In the genomic region with DNA sequence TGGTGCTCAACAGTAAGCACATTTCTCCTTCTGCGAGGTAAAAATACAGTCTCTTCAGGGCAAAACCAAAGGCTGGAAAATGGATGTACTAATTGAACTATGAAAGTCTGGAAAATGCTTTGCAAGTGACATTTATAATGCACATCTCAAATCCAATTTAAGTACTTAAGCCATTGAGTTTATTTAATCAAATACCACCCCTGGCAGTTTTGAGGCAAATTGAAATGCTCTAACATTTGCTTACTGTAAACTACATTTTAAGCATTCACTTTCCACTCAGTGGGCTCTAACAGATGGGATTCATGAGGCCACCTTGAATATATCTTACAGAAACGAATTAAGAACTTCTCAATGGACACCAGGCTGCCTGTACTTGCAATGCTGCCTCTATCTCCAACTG, we compare ENCODE assay signal across 19 cellular contexts.
A peak's percentile ranks its signal among the peaks of the same experiment; 100 is the strongest.
DNase-seq lines count a peak whose midpoint lies in the region; ATAC-seq and TF ChIP-seq lines count a peak whose summit lies in the region.
"Had no signal": no experiment of that assay in that cellular context is flagged by ENCODE, and none has a peak within 500 bp of the region (broad histone marks: within the 10 kb centered on the region; RNA-seq: fewer than 3 reads in every experiment).

No MANE protein-coding gene starts in this region.

- peak; percentile 27; the same call in 1 of the 3 replicates for ATAC-seq in SK-N-SH treated with all-trans-retinoic acid at 6 μM for 48 hours
- ATAC-seq: A549; CD8-positive, alpha-beta T cell; GM12878 had no signal

- DNase-seq in NCI-H526 (lab: John Stamatoyannopoulos, UW) (peak; percentile 7 to 9), NCI-H526 treated with DMSO at 0.1 percent for 48 hours (lab: John Stamatoyannopoulos, UW) (no peak), SK-N-DZ (ENCODE audit: low spot score) (peak; percentile 90), COLO668 (lab: John Stamatoyannopoulos, UW; ENCODE audit: unreplicated experiment) (no peak)
- DNase-seq in activated CD4-positive, alpha-beta T cell treated with anti-CD3 and anti-CD28 coated beads, Interleukin-2, amount 50 U/mL, for 4 hours = no peak
- DNase-seq: AML-193; CD4-positive, alpha-beta T cell; CD8-positive, alpha-beta T cell; COR-L47; DMS 273 treated with DMSO at 0.1 percent for 48 hours; DMS153; DMS53; DMS79; DND-41; EL; GDM1 had no signal

TF ChIP-seq in SK-N-SH treated with all-trans-retinoic acid at 6 μM for 48 hours, 23 proteins besides CTCF, POLR2A, EP300 and RAD21:
- TF ChIP-seq ISL1 (CRISPR knock-in tag; IDR thresholded peaks at IDR 0.05) (peak; percentile 41; the same call in 1 of the 2 replicates), TCF4 (CRISPR knock-in tag; IDR thresholded peaks at IDR 0.05; ENCODE audit: borderline replicate concordance) (peak; percentile 86), ZNF70 (CRISPR knock-in tag; IDR thresholded peaks at IDR 0.05) (0 out of 2 replicates have a peak, but pooled peaks have one; percentile 8), BACH2 (CRISPR knock-in tag; IDR thresholded peaks at IDR 0.05; ENCODE audit: borderline replicate concordance) (no peak), ZNF565 (CRISPR knock-in tag; conservative IDR thresholded peaks at IDR 0.05; ENCODE audit: low read depth) (no peak)
- TF ChIP-seq, protein P1, sequence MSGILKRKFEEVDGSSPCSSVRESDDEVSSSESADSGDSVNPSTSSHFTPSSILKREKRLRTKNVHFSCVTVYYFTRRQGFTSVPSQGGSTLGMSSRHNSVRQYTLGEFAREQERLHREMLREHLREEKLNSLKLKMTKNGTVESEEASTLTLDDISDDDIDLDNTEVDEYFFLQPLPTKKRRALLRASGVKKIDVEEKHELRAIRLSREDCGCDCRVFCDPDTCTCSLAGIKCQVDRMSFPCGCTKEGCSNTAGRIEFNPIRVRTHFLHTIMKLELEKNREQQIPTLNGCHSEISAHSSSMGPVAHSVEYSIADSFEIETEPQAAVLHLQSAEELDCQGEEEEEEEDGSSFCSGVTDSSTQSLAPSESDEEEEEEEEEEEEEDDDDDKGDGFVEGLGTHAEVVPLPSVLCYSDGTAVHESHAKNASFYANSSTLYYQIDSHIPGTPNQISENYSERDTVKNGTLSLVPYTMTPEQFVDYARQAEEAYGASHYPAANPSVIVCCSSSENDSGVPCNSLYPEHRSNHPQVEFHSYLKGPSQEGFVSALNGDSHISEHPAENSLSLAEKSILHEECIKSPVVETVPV (CRISPR knock-in tag; IDR thresholded peaks at IDR 0.05) = peak; percentile 48; the same call in 1 of the 2 replicates
- TF ChIP-seq, protein P2, sequence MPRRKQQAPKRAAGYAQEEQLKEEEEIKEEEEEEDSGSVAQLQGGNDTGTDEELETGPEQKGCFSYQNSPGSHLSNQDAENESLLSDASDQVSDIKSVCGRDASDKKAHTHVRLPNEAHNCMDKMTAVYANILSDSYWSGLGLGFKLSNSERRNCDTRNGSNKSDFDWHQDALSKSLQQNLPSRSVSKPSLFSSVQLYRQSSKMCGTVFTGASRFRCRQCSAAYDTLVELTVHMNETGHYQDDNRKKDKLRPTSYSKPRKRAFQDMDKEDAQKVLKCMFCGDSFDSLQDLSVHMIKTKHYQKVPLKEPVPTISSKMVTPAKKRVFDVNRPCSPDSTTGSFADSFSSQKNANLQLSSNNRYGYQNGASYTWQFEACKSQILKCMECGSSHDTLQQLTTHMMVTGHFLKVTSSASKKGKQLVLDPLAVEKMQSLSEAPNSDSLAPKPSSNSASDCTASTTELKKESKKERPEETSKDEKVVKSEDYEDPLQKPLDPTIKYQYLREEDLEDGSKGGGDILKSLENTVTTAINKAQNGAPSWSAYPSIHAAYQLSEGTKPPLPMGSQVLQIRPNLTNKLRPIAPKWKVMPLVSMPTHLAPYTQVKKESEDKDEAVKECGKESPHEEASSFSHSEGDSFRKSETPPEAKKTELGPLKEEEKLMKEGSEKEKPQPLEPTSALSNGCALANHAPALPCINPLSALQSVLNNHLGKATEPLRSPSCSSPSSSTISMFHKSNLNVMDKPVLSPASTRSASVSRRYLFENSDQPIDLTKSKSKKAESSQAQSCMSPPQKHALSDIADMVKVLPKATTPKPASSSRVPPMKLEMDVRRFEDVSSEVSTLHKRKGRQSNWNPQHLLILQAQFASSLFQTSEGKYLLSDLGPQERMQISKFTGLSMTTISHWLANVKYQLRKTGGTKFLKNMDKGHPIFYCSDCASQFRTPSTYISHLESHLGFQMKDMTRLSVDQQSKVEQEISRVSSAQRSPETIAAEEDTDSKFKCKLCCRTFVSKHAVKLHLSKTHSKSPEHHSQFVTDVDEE (CRISPR knock-in tag; IDR thresholded peaks at IDR 0.05) = peak; percentile 91

Comparison
In these comparisons a context has a peak if more than half of its experiments do, and no peak if none do; other contexts are left out.
1. DNase-seq: peak in NCI-H526 (2 of 2) and SK-N-DZ (single experiment); none in NCI-H526 treated with DMSO at 0.1 percent for 48 hours (single experiment), activated CD4-positive, alpha-beta T cell treated with anti-CD3 and anti-CD28 coated beads, Interleukin-2, amount 50 U/mL, for 4 hours (0 of 2) and COLO668 (single experiment).